ENCODE assay signal across 2 cellular contexts in the genomic region with DNA sequence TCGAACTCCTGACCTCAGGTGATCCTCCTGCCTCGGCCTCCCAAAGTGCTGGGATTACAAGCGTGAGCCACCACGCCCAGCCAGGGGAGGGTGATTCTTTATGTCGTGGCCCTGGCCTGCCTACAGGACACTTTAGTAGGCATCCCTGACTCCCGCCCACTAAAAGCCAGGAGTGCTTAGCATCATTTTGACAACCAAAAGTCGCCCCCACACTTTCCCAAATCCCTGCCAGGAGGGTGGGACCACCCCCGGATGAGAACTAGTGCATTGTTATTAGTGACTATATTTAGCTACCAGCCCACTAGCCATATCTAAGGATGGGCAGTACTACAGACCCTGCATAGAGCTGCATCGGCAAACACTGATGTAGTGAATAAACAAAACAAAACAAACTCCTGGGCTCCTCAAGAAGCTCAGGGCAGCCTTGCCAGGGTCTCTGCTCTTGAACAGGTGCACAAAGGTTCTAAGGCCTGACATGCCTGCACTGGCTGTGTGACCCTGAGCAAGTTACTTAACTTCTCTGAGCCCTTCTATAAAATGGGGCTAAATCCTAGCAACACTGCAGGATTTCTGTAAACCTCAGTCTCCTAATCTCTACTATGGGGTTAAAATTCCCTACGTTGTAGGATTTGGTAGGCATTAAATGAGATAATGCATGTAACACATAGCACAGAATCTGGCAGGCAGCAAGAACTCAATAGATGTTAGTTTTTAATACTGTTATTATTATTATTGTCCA.
TF ChIP-seq lines count a peak whose summit lies in the region.

No MANE protein-coding gene starts in this region.

TF ChIP-seq in HepG2, 621 proteins besides CTCF, POLR2A, EP300 and RAD21 (continues in another document):
- no peak for TF ChIP-seq PPARG (CRISPR knock-in tag; conservative IDR thresholded peaks at IDR 0.05)
- TF ChIP-seq ZBTB38 (CRISPR knock-in tag; IDR thresholded peaks at IDR 0.05): no peak
- TF ChIP-seq, protein P1, sequence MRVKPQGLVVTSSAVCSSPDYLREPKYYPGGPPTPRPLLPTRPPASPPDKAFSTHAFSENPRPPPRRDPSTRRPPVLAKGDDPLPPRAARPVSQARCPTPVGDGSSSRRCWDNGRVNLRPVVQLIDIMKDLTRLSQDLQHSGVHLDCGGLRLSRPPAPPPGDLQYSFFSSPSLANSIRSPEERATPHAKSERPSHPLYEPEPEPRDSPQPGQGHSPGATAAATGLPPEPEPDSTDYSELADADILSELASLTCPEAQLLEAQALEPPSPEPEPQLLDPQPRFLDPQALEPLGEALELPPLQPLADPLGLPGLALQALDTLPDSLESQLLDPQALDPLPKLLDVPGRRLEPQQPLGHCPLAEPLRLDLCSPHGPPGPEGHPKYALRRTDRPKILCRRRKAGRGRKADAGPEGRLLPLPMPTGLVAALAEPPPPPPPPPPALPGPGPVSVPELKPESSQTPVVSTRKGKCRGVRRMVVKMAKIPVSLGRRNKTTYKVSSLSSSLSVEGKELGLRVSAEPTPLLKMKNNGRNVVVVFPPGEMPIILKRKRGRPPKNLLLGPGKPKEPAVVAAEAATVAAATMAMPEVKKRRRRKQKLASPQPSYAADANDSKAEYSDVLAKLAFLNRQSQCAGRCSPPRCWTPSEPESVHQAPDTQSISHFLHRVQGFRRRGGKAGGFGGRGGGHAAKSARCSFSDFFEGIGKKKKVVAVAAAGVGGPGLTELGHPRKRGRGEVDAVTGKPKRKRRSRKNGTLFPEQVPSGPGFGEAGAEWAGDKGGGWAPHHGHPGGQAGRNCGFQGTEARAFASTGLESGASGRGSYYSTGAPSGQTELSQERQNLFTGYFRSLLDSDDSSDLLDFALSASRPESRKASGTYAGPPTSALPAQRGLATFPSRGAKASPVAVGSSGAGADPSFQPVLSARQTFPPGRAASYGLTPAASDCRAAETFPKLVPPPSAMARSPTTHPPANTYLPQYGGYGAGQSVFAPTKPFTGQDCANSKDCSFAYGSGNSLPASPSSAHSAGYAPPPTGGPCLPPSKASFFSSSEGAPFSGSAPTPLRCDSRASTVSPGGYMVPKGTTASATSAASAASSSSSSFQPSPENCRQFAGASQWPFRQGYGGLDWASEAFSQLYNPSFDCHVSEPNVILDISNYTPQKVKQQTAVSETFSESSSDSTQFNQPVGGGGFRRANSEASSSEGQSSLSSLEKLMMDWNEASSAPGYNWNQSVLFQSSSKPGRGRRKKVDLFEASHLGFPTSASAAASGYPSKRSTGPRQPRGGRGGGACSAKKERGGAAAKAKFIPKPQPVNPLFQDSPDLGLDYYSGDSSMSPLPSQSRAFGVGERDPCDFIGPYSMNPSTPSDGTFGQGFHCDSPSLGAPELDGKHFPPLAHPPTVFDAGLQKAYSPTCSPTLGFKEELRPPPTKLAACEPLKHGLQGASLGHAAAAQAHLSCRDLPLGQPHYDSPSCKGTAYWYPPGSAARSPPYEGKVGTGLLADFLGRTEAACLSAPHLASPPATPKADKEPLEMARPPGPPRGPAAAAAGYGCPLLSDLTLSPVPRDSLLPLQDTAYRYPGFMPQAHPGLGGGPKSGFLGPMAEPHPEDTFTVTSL (CRISPR knock-in tag; IDR thresholded peaks at IDR 0.05; ENCODE audit: borderline replicate concordance): no peak
- peak; percentile 87 for TF ChIP-seq ZNF768 (CRISPR knock-in tag; IDR thresholded peaks at IDR 0.05)
- TF ChIP-seq, protein P2, sequence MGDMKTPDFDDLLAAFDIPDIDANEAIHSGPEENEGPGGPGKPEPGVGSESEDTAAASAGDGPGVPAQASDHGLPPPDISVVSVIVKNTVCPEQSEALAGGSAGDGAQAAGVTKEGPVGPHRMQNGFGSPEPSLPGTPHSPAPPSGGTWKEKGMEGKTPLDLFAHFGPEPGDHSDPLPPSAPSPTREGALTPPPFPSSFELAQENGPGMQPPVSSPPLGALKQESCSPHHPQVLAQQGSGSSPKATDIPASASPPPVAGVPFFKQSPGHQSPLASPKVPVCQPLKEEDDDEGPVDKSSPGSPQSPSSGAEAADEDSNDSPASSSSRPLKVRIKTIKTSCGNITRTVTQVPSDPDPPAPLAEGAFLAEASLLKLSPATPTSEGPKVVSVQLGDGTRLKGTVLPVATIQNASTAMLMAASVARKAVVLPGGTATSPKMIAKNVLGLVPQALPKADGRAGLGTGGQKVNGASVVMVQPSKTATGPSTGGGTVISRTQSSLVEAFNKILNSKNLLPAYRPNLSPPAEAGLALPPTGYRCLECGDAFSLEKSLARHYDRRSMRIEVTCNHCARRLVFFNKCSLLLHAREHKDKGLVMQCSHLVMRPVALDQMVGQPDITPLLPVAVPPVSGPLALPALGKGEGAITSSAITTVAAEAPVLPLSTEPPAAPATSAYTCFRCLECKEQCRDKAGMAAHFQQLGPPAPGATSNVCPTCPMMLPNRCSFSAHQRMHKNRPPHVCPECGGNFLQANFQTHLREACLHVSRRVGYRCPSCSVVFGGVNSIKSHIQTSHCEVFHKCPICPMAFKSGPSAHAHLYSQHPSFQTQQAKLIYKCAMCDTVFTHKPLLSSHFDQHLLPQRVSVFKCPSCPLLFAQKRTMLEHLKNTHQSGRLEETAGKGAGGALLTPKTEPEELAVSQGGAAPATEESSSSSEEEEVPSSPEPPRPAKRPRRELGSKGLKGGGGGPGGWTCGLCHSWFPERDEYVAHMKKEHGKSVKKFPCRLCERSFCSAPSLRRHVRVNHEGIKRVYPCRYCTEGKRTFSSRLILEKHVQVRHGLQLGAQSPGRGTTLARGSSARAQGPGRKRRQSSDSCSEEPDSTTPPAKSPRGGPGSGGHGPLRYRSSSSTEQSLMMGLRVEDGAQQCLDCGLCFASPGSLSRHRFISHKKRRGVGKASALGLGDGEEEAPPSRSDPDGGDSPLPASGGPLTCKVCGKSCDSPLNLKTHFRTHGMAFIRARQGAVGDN (CRISPR knock-in tag; IDR thresholded peaks at IDR 0.05): no peak
- TF ChIP-seq CHD2 (IDR thresholded peaks at IDR 0.05; ENCODE audit: low read depth, low read length): no peak
- TF ChIP-seq NCOA5 (CRISPR knock-in tag; IDR thresholded peaks at IDR 0.05): no peak

TF ChIP-seq in H1, 55 proteins besides CTCF, POLR2A, EP300 and RAD21:
- TF ChIP-seq KDM1A (IDR thresholded peaks at IDR 0.05; ENCODE audit: borderline replicate concordance, low read length): peak; percentile 61; the same call in 1 of the 2 replicates
- TF ChIP-seq HDAC2 (IDR thresholded peaks at IDR 0.05; ENCODE audit: borderline replicate concordance in 1 of 2, low read depth in 2 of 2, low read length in 2 of 2): peak in 1 of 2 experiments; percentile 46; a peak in 1 of 4 replicates
- no peak for TF ChIP-seq RXRA (IDR thresholded peaks at IDR 0.05; ENCODE audit: insufficient read depth, low read depth, low read length)
TF ChIP-seq in H1: peak in this region for 2.
